In genomic region chr14:105041841-105042765, GRCh38 we compare ENCODE assay signal across 32 cellular contexts. TPM values are rescaled to one million over a fixed set of nuclear protein-coding genes. Genes with fewer than 3 reads are reported as not detected.
DNase-seq lines count a peak whose midpoint lies in the region; ATAC-seq, FAIRE-seq and TF ChIP-seq lines count a peak whose summit lies in the region.
"Had no signal": no experiment of that assay in that cellular context is flagged by ENCODE, and none has a peak within 500 bp of the region (broad histone marks: within the 10 kb centered on the region; RNA-seq: fewer than 3 reads in every experiment).

No MANE protein-coding gene starts in this region.

- peaks cover 12% of the 10 kb centered on the region for H3F3A ChIP-seq in SK-N-SH (replicated peaks; ENCODE audit: insufficient read depth)

- H3K9me3 ChIP-seq in A549 (no peaks in the 10 kb centered on the region), RWPE2 (ENCODE audit: severe bottlenecking) (no peaks in the 10 kb centered on the region), SK-N-SH (no peaks in the 10 kb centered on the region)
- H3K9me3 ChIP-seq: gastrocnemius medialis, pancreas, testis, uterus had no signal

- no peak overlapping the region for H3K9ac ChIP-seq in SK-N-SH

- 0 out of 3 replicates have a peak, but pooled peaks cover 4% of the 10 kb centered on the region for H3K4me1 ChIP-seq in A549
- no peaks in the 10 kb centered on the region for H3K4me1 ChIP-seq in RWPE2 (ENCODE audit: insufficient read depth, poor library complexity, severe bottlenecking)
- peaks cover 0 to 3% of the 10 kb centered on the region in 2 experiments; a peak in 1 of 4 replicates for H3K4me1 ChIP-seq in SK-N-SH (ENCODE audit: control insufficient read depth in 1 of 2, insufficient read depth in 2 of 2, low read depth in 1 of 2, low read length in 1 of 2)
- H3K4me1 ChIP-seq: gastrocnemius medialis, pancreas, testis had no signal

- H3K27me3 ChIP-seq in RWPE2 (ENCODE audit: insufficient read depth, poor library complexity, severe bottlenecking) (no peaks in the 10 kb centered on the region), SK-N-SH (ENCODE audit: insufficient read depth) (no peaks in the 10 kb centered on the region)
- H3K27me3 ChIP-seq: hepatocyte, pancreas, testis, uterus had no signal

- 77% methylated on average over 25 of the region's 28 CpGs for WGBS in A549 (ENCODE audit: missing lambda C conversion rate)
- 94% methylated on average over 22 of the region's 28 CpGs for WGBS in SK-N-SH (ENCODE audit: low lambda C conversion rate)

- DNase-seq in A549 (ENCODE audit: low read depth in 1 of 2, low spot score in 1 of 2): peak in 1 of 2 experiments; percentile 36
- no peak for DNase-seq in GM12892 (ENCODE audit: insufficient read length)
- DNase-seq in RWPE2 (ENCODE audit: low spot score): no peak
- DNase-seq in kidney tubule cell (ENCODE audit: low spot score): peak; percentile 44
- DNase-seq in HEK293T (ENCODE audit: extremely low spot score): no peak
- DNase-seq in SK-N-SH: no peak
- DNase-seq in HPDE6-E6E7 (ENCODE audit: extremely low spot score): no peak
- DNase-seq: activated CD4-positive, alpha-beta memory T cell treated with anti-CD3 and anti-CD28 coated beads for 36 hours; activated effector memory CD4-positive, alpha-beta T cell treated with anti-CD3 and anti-CD28 coated beads, Interleukin-2, amount 50 U/mL, for 16 hours; cerebellar nuclear complex; DMS 273 treated with DMSO at 0.1 percent for 48 hours; dorsolateral prefrontal cortex; gastrocnemius medialis; GDM1; HCEC 1CT; immature natural killer cell; left ventricle myocardium superior; NCI-H1417 treated with DMSO at 0.1 percent for 48 hours; NCI-H2081 treated with DMSO at 0.1 percent for 48 hours; pancreas; SIG-M5; stimulated activated CD4-positive, alpha-beta T cell treated with anti-CD3 and anti-CD28 coated beads, Interleukin-12 subunit alpha, Interleukin-12 subunit beta, amount 100 ng/mL, for 4 hours; stimulated activated CD4-positive, alpha-beta T cell treated with anti-CD3 and anti-CD28 coated beads, Interleukin-4, amount 100 ng/mL, for 4 hours; stimulated activated naive CD4-positive, alpha-beta T cell; testis; uterus had no signal

- H3K9me2 ChIP-seq in SK-N-SH: no peaks in the 10 kb centered on the region

- H2AFZ ChIP-seq in SK-N-SH (ENCODE audit: low read depth): no peak overlapping the region
- H2AFZ ChIP-seq: hepatocyte had no signal

- TF ChIP-seq POLR2A in A549 (IDR thresholded peaks at IDR 0.05; ENCODE audit: low read length) (no peak), GM12892 (IDR thresholded peaks at IDR 0.05; ENCODE audit: low read depth, low read length) (0 out of 2 replicates have a peak, but pooled peaks have one; percentile 16)

- POLR2A ChIA-PET in A549 (lab: Yijun Ruan, JAX): interaction anchor here (0.6 kb wide), 1 partner anchor 29 kb away, joined by 3 read pairs; no protein-coding TSS in a partner anchor
- POLR2A ChIA-PET in HEK293T (lab: Yijun Ruan, JAX): interaction anchor here (0.8 to 2.3 kb wide), 2 partner anchors 21 to 57 kb away, joined by 3 to 12 read pairs; partner anchors contain the start of genes CDCA4 and CLBA1
- POLR2A ChIA-PET in SK-N-SH (lab: Yijun Ruan, JAX): no interaction called here

- no peak overlapping the region for H3K4me3 ChIP-seq in A549
- H3K4me3 ChIP-seq in RWPE2 (ENCODE audit: severe bottlenecking): no peak overlapping the region
- H3K4me3 ChIP-seq in SK-N-SH (ENCODE audit: low read depth in 2 of 2, low read length in 1 of 2): no peak overlapping the region
- H3K4me3 ChIP-seq: dorsolateral prefrontal cortex, gastrocnemius medialis, hepatocyte, pancreas, testis, uterus had no signal

- H3K4me2 ChIP-seq in A549 (no peak overlapping the region), SK-N-SH (no peak overlapping the region)
- H3K4me2 ChIP-seq: hepatocyte had no signal

- no peaks in the 10 kb centered on the region for H3K79me2 ChIP-seq in SK-N-SH (ENCODE audit: insufficient read depth)
- H3K79me2 ChIP-seq: hepatocyte had no signal

- H3K36me3 ChIP-seq in RWPE2 (ENCODE audit: low read depth) (no peaks in the 10 kb centered on the region), SK-N-SH (replicated peaks in 1 of 2; ENCODE audit: control insufficient read depth in 1 of 2, insufficient read depth in 2 of 2, low read length in 1 of 2) (no peaks in the 10 kb centered on the region)
- H3K36me3 ChIP-seq: gastrocnemius medialis, pancreas, uterus had no signal

- no peak for FAIRE-seq in A549 (lab: Jason Lieb, UNC)
- FAIRE-seq in GM12892 (lab: Jason Lieb, UNC): no peak
- FAIRE-seq: endothelial cell of umbilical vein, GM18507, pancreas had no signal

- TF ChIP-seq CTCF in A549 (IDR thresholded peaks at IDR 0.05) (no peak), RWPE2 (IDR thresholded peaks at IDR 0.05; ENCODE audit: poor library complexity, severe bottlenecking) (no peak), SK-N-SH (IDR thresholded peaks at IDR 0.05) (no peak)

- CTCF ChIA-PET in A549 (lab: Yijun Ruan, JAX) (interaction anchor here (0.7 to 9.1 kb wide), 8 partner anchors 18 to 149 kb away, joined by 3 to 509 read pairs (median 22); partner anchors contain the start of genes CDCA4 and CLBA1), HEK293T (lab: Yijun Ruan, JAX) (no interaction called here), SK-N-SH (lab: Yijun Ruan, JAX) (interaction anchor here (1.1 to 8.1 kb wide), 4 partner anchors 12 to 70 kb away, joined by 3 to 284 read pairs (median 33); partner anchors contain the start of gene AHNAK2)

- H4K20me1 ChIP-seq in SK-N-SH (ENCODE audit: insufficient read depth): no peaks in the 10 kb centered on the region

- peak overlapping the region in 1 of 2 experiments; percentile 47; a peak in 2 of 6 replicates for H3K27ac ChIP-seq in A549
- no peak overlapping the region for H3K27ac ChIP-seq in RWPE2 (ENCODE audit: poor library complexity, severe bottlenecking)
- no peak overlapping the region for H3K27ac ChIP-seq in SK-N-SH (ENCODE audit: low read depth in 2 of 2, low read length in 1 of 2)
- H3K27ac ChIP-seq: dorsolateral prefrontal cortex, gastrocnemius medialis, hepatocyte, pancreas, testis, uterus had no signal

- TF ChIP-seq EP300 in A549 (IDR thresholded peaks at IDR 0.05) (no peak), SK-N-SH (IDR thresholded peaks at IDR 0.05; ENCODE audit: borderline replicate concordance in 1 of 2, low read depth in 1 of 2, low read length in 1 of 2) (no peak)

- TF ChIP-seq RAD21 in A549 (conservative IDR thresholded peaks at IDR 0.05 in 1 of 2, IDR thresholded peaks at IDR 0.05 in 1 of 2) (no peak), SK-N-SH (IDR thresholded peaks at IDR 0.05; ENCODE audit: low read length) (no peak)

- ATAC-seq in A549 (no peak), RWPE2 (ENCODE audit: low read depth) (peak; percentile 17; the same call in 2 of the 3 replicates), GM21390 (IDR thresholded peaks at IDR 0.05; ENCODE audit: unreplicated experiment) (no peak)
- ATAC-seq: gastrocnemius medialis; left ventricle myocardium superior; natural killer cell treated with Interleukin-12 subunit alpha and Interleukin-12 subunit beta and Interleukin-15 and Interleukin-18, amount 100 ng/mL, for 72 hours; pancreas; right cardiac atrium had no signal

TF ChIP-seq in A549, 52 proteins besides CTCF, POLR2A, EP300 and RAD21:
- TF ChIP-seq EHF (CRISPR knock-in tag; IDR thresholded peaks at IDR 0.05): no peak
- TF ChIP-seq CHD2 (IDR thresholded peaks at IDR 0.05; ENCODE audit: low read length, partially characterized antibody): no peak
- no peak for TF ChIP-seq FOSL2 (IDR thresholded peaks at IDR 0.05)
- peak; percentile 40; the same call in 1 of the 2 replicates for TF ChIP-seq FOSL2 (CRISPR knock-in tag; IDR thresholded peaks at IDR 0.05)
TF ChIP-seq in A549: peak in this region for 1.

TF ChIP-seq in HEK293T, 16 proteins besides CTCF, POLR2A, EP300 and RAD21 (continues in another document):
- TF ChIP-seq FOXA1 (IDR thresholded peaks at IDR 0.05): no peak

RNA-seq across cellular contexts. Expression of gene CDCA4, which starts 21.2 kb away (rescaled TPM):
- polyA plus RNA-seq in A549 (2011; rRNA removed) (19.5 and 24.2 TPM in 2 replicates), A549 (2017; fragmentation: RNase III; extraction: RNeasy Plus Mini Kit Qiagen cat#74134 plus additional on column Dnase treatment) (25.9 to 28.0 TPM (median 26.9 TPM) in 3 replicates), SK-N-SH (2012; rRNA removed) (23.7 and 26.8 TPM in 2 replicates)
- polyA plus RNA-seq in A549 (2012; cell fraction: cytosol; rRNA removed): 42.8 and 52.7 TPM in 2 replicates
- 44.8 and 46.3 TPM in 2 replicates for polyA plus RNA-seq in A549 (2012; cell fraction: nucleus; rRNA removed)
- polyA minus RNA-seq in A549 (2011; rRNA and poly(A)+ RNA removed): 16.6 and 20.0 TPM in 2 replicates
- polyA plus RNA-seq in GM12892 (2012; ENCODE audit: missing spikeins): 35.4 TPM
- 15.1 and 21.2 TPM in 2 replicates for polyA plus RNA-seq in SK-N-SH (2012; cell fraction: cytosol; rRNA removed)
- polyA plus RNA-seq in SK-N-SH (2012; cell fraction: nucleus; rRNA removed): 15.7 and 19.5 TPM in 2 replicates

RNA-seq across cellular contexts. Expression of gene GPR132, which starts 23.1 kb away (rescaled TPM):
- 0.19 and 0.49 TPM in 2 replicates for polyA plus RNA-seq in A549 (2011; rRNA removed)
- 0.12 and 0.39 TPM in 2 replicates for polyA plus RNA-seq in A549 (2012; cell fraction: cytosol; rRNA removed)
- 2.3 and 3.7 TPM in 2 replicates for polyA plus RNA-seq in A549 (2012; cell fraction: nucleus; rRNA removed)
- polyA plus RNA-seq in A549 (2017; fragmentation: RNase III; extraction: RNeasy Plus Mini Kit Qiagen cat#74134 plus additional on column Dnase treatment): 0.16 to 0.22 TPM (median 0.18 TPM) in 3 replicates
- 0.62 and 0.73 TPM in 2 replicates for polyA minus RNA-seq in A549 (2011; rRNA and poly(A)+ RNA removed)
- polyA plus RNA-seq in GM12892 (2012; ENCODE audit: missing spikeins): 13.8 TPM
- 0.03 TPM in 1 of 2 replicates, not detected in the other for polyA plus RNA-seq in SK-N-SH (2012; rRNA removed)
- polyA plus RNA-seq in SK-N-SH (2012; cell fraction: cytosol; rRNA removed): 0.03 TPM in 1 of 2 replicates, not detected in the other
- polyA plus RNA-seq in SK-N-SH (2012; cell fraction: nucleus; rRNA removed): 0.28 and 0.37 TPM in 2 replicates
- polyA plus RNA-seq: endothelial cell of umbilical vein had no signal

RNA-seq across cellular contexts. Expression of gene CLBA1, which starts 56.5 kb away (rescaled TPM):
- polyA plus RNA-seq in A549 (2011; rRNA removed) (11.3 and 11.5 TPM in 2 replicates), A549 (2017; fragmentation: RNase III; extraction: RNeasy Plus Mini Kit Qiagen cat#74134 plus additional on column Dnase treatment) (10.7 to 12.5 TPM (median 12.0 TPM) in 3 replicates), SK-N-SH (2012; rRNA removed) (18.5 and 21.4 TPM in 2 replicates)
- 7.7 and 8.6 TPM in 2 replicates for polyA plus RNA-seq in A549 (2012; cell fraction: cytosol; rRNA removed)
- 14.0 and 16.7 TPM in 2 replicates for polyA plus RNA-seq in A549 (2012; cell fraction: nucleus; rRNA removed)
- polyA minus RNA-seq in A549 (2011; rRNA and poly(A)+ RNA removed): 8.6 and 9.5 TPM in 2 replicates
- polyA plus RNA-seq in GM12892 (2012; ENCODE audit: missing spikeins): 2.1 TPM
- 15.0 and 15.3 TPM in 2 replicates for polyA plus RNA-seq in SK-N-SH (2012; cell fraction: cytosol; rRNA removed)
- polyA plus RNA-seq in SK-N-SH (2012; cell fraction: nucleus; rRNA removed): 72.4 and 86.2 TPM in 2 replicates
